ENCODE assay signal across 12 cellular contexts in the genomic region with DNA sequence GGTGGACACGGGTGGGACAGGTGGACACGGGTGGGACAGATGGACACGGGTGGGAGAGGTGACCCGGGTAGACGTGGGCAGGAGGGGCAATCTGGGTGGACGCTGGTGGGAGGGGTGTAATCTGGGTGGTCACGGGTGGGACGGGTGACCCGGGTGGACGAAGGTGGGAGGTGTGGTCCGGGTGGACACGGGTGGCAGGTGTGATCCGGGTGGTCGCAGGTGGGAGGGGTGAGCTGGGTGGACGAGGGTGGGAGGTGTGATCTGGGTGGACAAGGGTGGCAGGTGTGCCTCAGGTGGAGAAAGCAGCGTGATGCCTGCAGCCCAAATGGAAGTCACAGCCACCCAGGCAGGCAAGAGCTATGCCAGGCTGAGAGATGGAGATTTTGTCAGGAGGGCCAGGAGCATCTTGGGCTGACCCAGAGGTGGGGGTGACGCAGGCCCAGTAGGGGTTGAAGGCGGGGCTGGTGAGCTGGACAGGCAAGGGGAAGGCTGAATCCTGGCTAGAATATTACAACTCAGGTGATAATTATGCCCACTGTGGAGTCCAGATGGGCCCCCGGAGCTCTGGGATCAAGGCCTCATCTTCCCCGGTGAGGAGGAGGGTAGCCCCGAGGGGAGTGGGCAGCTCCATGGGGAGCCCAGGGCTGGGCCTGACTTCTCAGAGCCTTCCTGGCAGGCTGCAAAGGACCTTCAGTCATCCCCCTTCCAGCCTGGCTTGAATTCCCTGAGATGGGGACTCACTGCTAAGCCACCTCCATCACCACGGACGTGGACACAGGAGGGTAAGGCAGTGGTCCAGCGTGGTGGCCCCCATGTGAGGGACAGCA.
DNase-seq lines count a peak whose midpoint lies in the region; ATAC-seq and TF ChIP-seq lines count a peak whose summit lies in the region.
"Had no signal": no experiment of that assay in that cellular context is flagged by ENCODE, and none has a peak within 500 bp of the region (broad histone marks: within the 10 kb centered on the region; RNA-seq: fewer than 3 reads in every experiment).

No MANE protein-coding gene starts in this region.

- no peak overlapping the region for H3K4me3 ChIP-seq in BLaER1
- H3K4me3 ChIP-seq in HEK293 (ENCODE audit: low read depth, low read length) = no peak overlapping the region
- no peak overlapping the region for H3K4me3 ChIP-seq in endodermal cell (ENCODE audit: low read length)

- H3K9ac ChIP-seq in BLaER1 = no peak overlapping the region
- H3K9ac ChIP-seq in endodermal cell (ENCODE audit: extremely low read depth, low read length, poor library complexity, severe bottlenecking) = no peak overlapping the region

- ATAC-seq in sciatic nerve = no peak
- ATAC-seq in activated CD4-positive, CD25-positive, alpha-beta regulatory T cell treated with anti-CD3 and anti-CD28 coated beads, Interleukin-2, amount 50 U/mL, for 24 hours = no peak

- H3K27ac Mint-ChIP-seq in endodermal cell = no peak overlapping the region

- H3K9me3 Mint-ChIP-seq in endodermal cell = peaks cover 2% of the 10 kb centered on the region

- POLR2A ChIA-PET in HEK293 (lab: Yijun Ruan, JAX) = no interaction called here

- H3K27ac ChIP-seq in BLaER1 = no peak overlapping the region
- no peak overlapping the region for H3K27ac ChIP-seq in HEK293 (ENCODE audit: extremely low read depth, low read depth, low read length)
- H3K27ac ChIP-seq in endodermal cell (ENCODE audit: low read depth, low read length) = no peak overlapping the region

- H3K36me3 Mint-ChIP-seq in endodermal cell (ENCODE audit: low read depth) = no peaks in the 10 kb centered on the region

- DNase-seq in endodermal cell (peak; percentile 27), sciatic nerve (ENCODE audit: low spot score) (peak; percentile 50), SW 1271 (lab: John Stamatoyannopoulos, UW) (no peak), GM13977 (ENCODE audit: low spot score) (no peak)
- DNase-seq: MV-4-11, NCI-H1417 treated with DMSO at 0.1 percent for 48 hours, NCI-H2029, NCI-H2171 treated with DMSO at 0.1 percent for 48 hours, NCI-H774 had no signal

- peaks cover 3% of the 10 kb centered on the region for H3K27me3 ChIP-seq in BLaER1
- H3K27me3 ChIP-seq in endodermal cell (ENCODE audit: control insufficient read depth, insufficient read depth, low read length, poor library complexity, severe bottlenecking) = peaks cover 12% of the 10 kb centered on the region

- H3K4me3 Mint-ChIP-seq in endodermal cell = no peak overlapping the region

- 94 to 95% methylated on average over 10 to 24 of the region's 24 CpGs for WGBS in endodermal cell (ENCODE audit: insufficient coverage in 1 of 2, insufficient read length in 1 of 2), 2 experiments

- peaks cover 5% of the 10 kb centered on the region for H3K4me1 Mint-ChIP-seq in endodermal cell

- H3K27me3 Mint-ChIP-seq in endodermal cell (ENCODE audit: insufficient read depth) = peaks cover 31% of the 10 kb centered on the region

- in situ Hi-C loops in GM13977 (cut with MboI; ENCODE audit: low pct_unique_long_range_greater_than_20kb, low sequenced_read_pairs, unreplicated experiment) = no loop called here

- H3K9me3 ChIP-seq in BLaER1 (peaks cover 8% of the 10 kb centered on the region; the same call in 1 of the 2 replicates), HEK293 (ENCODE audit: control insufficient read depth, insufficient read depth, low read depth, low read length) (no peaks in the 10 kb centered on the region), endodermal cell (ENCODE audit: control insufficient read depth, low read length) (no peaks in the 10 kb centered on the region)

- H3K36me3 ChIP-seq in BLaER1 (no peaks in the 10 kb centered on the region), HEK293 (ENCODE audit: control insufficient read depth in 2 of 2, insufficient read depth in 1 of 2, low read length in 2 of 2) (no peaks in the 10 kb centered on the region), endodermal cell (ENCODE audit: control insufficient read depth, insufficient read depth, low read length) (no peaks in the 10 kb centered on the region)

- H3K4me1 ChIP-seq in BLaER1 (peaks cover 54% of the 10 kb centered on the region), HEK293 (ENCODE audit: control insufficient read depth, insufficient read depth, low read length) (no peaks in the 10 kb centered on the region), endodermal cell (ENCODE audit: control insufficient read depth, insufficient read depth, low read length) (no peaks in the 10 kb centered on the region)

- intact Hi-C loops in sciatic nerve (cut with DNase I) = no loop called here

- H3K4me2 ChIP-seq in BLaER1 = peak overlapping the region; percentile 26

- CTCF ChIA-PET in HEK293 (lab: Yijun Ruan, JAX) = no interaction called here

- no peak for TF ChIP-seq CTCF in HEK293 (tag by site-specific recombination; IDR thresholded peaks at IDR 0.05)
- no peak for TF ChIP-seq CTCF in endodermal cell (conservative IDR thresholded peaks at IDR 0.05)
- no peak for TF ChIP-seq CTCF in GM13977 (IDR thresholded peaks at IDR 0.05; ENCODE audit: extremely low read depth, insufficient read depth, missing control alignments)

- H4K20me1 ChIP-seq in BLaER1 = no peaks in the 10 kb centered on the region

TF ChIP-seq in HEK293, 187 proteins besides CTCF, POLR2A, EP300 and RAD21:
- TF ChIP-seq ZNF404 (tag by site-specific recombination; IDR thresholded peaks at IDR 0.05) = no peak
- 0 out of 2 replicates have a peak, but pooled peaks have one; percentile 19 for TF ChIP-seq BCL11A (tag by site-specific recombination; IDR thresholded peaks at IDR 0.05; ENCODE audit: low read depth)
- TF ChIP-seq BCL11B (tag by site-specific recombination; IDR thresholded peaks at IDR 0.05; ENCODE audit: low read depth) = no peak

Comparison
In these comparisons a context has a peak if more than half of its experiments do, and no peak if none do; other contexts are left out.
1. DNase-seq: peak in endodermal cell (single experiment) and sciatic nerve (single experiment); none in SW 1271 (0 of 2) and GM13977 (single experiment).